Comparison of ENCODE assay signal across 13 cellular contexts in genomic region chr14:22482782-22483553, GRCh38.
DNase-seq lines count a peak whose midpoint lies in the region; TF ChIP-seq lines count a peak whose summit lies in the region.
"Had no signal": no experiment of that assay in that cellular context is flagged by ENCODE, and none has a peak within 500 bp of the region (broad histone marks: within the 10 kb centered on the region; RNA-seq: fewer than 3 reads in every experiment).

No MANE protein-coding gene starts in this region.

- H3K79me2 ChIP-seq in OCI-LY3 (ENCODE audit: low read length) (no peaks in the 10 kb centered on the region), GM23248 (ENCODE audit: insufficient read depth) (no peaks in the 10 kb centered on the region)

- no peaks in the 10 kb centered on the region for H3K9me3 ChIP-seq in BLaER1 treated with 17β-estradiol and CSF1 and Interleukin-3, amounts not matched to agents 10 nM and 100 nM (replicated peaks in 1 of 11)
- no peaks in the 10 kb centered on the region for H3K9me3 ChIP-seq in OCI-LY3 (ENCODE audit: insufficient read depth, low read length)
- no peaks in the 10 kb centered on the region for H3K9me3 ChIP-seq in GM23248 (ENCODE audit: low read depth)
- H3K9me3 ChIP-seq: neutrophil, sigmoid colon had no signal

- H3F3A ChIP-seq in GM23248 (ENCODE audit: insufficient read depth): no peaks in the 10 kb centered on the region

- H3K27me3 ChIP-seq in BLaER1 treated with 17β-estradiol and CSF1 and Interleukin-3, amounts not matched to agents 10 nM and 100 nM: no peaks in the 10 kb centered on the region
- H3K27me3 ChIP-seq in OCI-LY3 (ENCODE audit: low read depth, low read length) (no peaks in the 10 kb centered on the region), GM23248 (replicated peaks; ENCODE audit: insufficient read depth) (peaks cover 32% of the 10 kb centered on the region)
- H3K27me3 ChIP-seq: neutrophil, sigmoid colon had no signal

- DNase-seq in cerebellar cortex (ENCODE audit: low spot score) (peak; percentile 61), NCI-H510A (lab: John Stamatoyannopoulos, UW) (no peak), GM23248 (no peak), NCI-H2171 treated with DMSO at 0.1 percent for 48 hours (lab: John Stamatoyannopoulos, UW) (no peak), NCI-H510A treated with DMSO at 0.1 percent for 48 hours (lab: John Stamatoyannopoulos, UW) (no peak)
- DNase-seq: anterior cingulate cortex, H9, MM.1S, sigmoid colon had no signal

- H3K4me1 ChIP-seq in BLaER1 treated with 17β-estradiol and CSF1 and Interleukin-3, amounts not matched to agents 10 nM and 100 nM: peaks cover 85 to 100% (median 97%) of the 10 kb centered on the region in 10 experiments
- H3K4me1 ChIP-seq in OCI-LY3 (ENCODE audit: low read length): peaks cover 97% of the 10 kb centered on the region
- peaks cover 22% of the 10 kb centered on the region for H3K4me1 ChIP-seq in GM23248 (ENCODE audit: insufficient read depth)

- TF ChIP-seq CTCF in OCI-LY3 (IDR thresholded peaks at IDR 0.05; ENCODE audit: low read depth, low read length): no peak

- H4K20me1 ChIP-seq in BLaER1 treated with 17β-estradiol and CSF1 and Interleukin-3, amounts not matched to agents 10 nM and 100 nM: peaks cover 0 to 28% (median 0%) of the 10 kb centered on the region in 11 experiments; a peak in 3 of 22 replicates
- H4K20me1 ChIP-seq in OCI-LY3 (ENCODE audit: insufficient read depth, low read length) (no peaks in the 10 kb centered on the region), GM23248 (ENCODE audit: insufficient read depth) (no peaks in the 10 kb centered on the region)

- H3K9ac ChIP-seq in BLaER1 treated with 17β-estradiol and CSF1 and Interleukin-3, amounts not matched to agents 10 nM and 100 nM: peak overlapping the region in 9 of 11 experiments; percentile 49 to 92 (median 82); a peak in 18 of 22 replicates
- H3K9ac ChIP-seq in OCI-LY3 (ENCODE audit: low read length) (no peak overlapping the region), GM23248 (no peak overlapping the region)

- no peaks in the 10 kb centered on the region for H3K9me2 ChIP-seq in GM23248 (ENCODE audit: insufficient read depth)

- in situ Hi-C loops in GM23248 (cut with MboI): no loop called here

- H3K4me2 ChIP-seq in BLaER1 treated with 17β-estradiol and CSF1 and Interleukin-3, amounts not matched to agents 10 nM and 100 nM: peak overlapping the region; percentile 66 to 92 (median 81); a peak in 21 of 22 replicates
- H3K4me2 ChIP-seq in OCI-LY3 (ENCODE audit: low read length) (no peak overlapping the region; the same call in 1 of the 2 replicates), GM23248 (ENCODE audit: unreplicated experiment) (no peak overlapping the region)

- H3K4me3 ChIP-seq in BLaER1 treated with 17β-estradiol and CSF1 and Interleukin-3, amounts not matched to agents 10 nM and 100 nM: peak overlapping the region in 9 of 10 experiments; percentile 10 to 74 (median 57); a peak in 15 of 20 replicates
- H3K4me3 ChIP-seq in GM08714 (ENCODE audit: low read length) (peak overlapping the region; percentile 47), OCI-LY3 (ENCODE audit: low read length) (no peak overlapping the region), GM23248 (no peak overlapping the region)
- H3K4me3 ChIP-seq: sigmoid colon had no signal

- WGBS in GM23248 (ENCODE audit: low coverage in 1 of 2, low lambda C conversion rate in 2 of 2, missing lambda C conversion rate in 2 of 2), 2 experiments: 85 to 91% methylated on average over 6 of the region's 6 CpGs

- H3K27ac ChIP-seq in BLaER1 treated with 17β-estradiol and CSF1 and Interleukin-3, amounts not matched to agents 10 nM and 100 nM: peak overlapping the region in 10 of 11 experiments; percentile 42 to 98 (median 89); a peak in 18 of 22 replicates
- peak overlapping the region; percentile 26; the same call in 1 of the 2 replicates for H3K27ac ChIP-seq in OCI-LY3 (ENCODE audit: low read length)
- no peak overlapping the region for H3K27ac ChIP-seq in GM23248
- H3K27ac ChIP-seq: neutrophil had no signal

- peaks cover 0 to 45% (median 0%) of the 10 kb centered on the region in 11 experiments; a peak in 2 of 22 replicates for H3K36me3 ChIP-seq in BLaER1 treated with 17β-estradiol and CSF1 and Interleukin-3, amounts not matched to agents 10 nM and 100 nM
- H3K36me3 ChIP-seq in OCI-LY3 (replicated peaks; ENCODE audit: low read depth, low read length): no peaks in the 10 kb centered on the region
- no peaks in the 10 kb centered on the region for H3K36me3 ChIP-seq in GM23248 (ENCODE audit: low read depth)
- H3K36me3 ChIP-seq: neutrophil, sigmoid colon had no signal

- H2AFZ ChIP-seq in OCI-LY3 (ENCODE audit: low read depth, low read length) (no peak overlapping the region), GM23248 (no peak overlapping the region)

Comparison
In these comparisons a context has a peak if more than half of its experiments do, and no peak if none do; other contexts are left out.
1. H3K4me2 ChIP-seq: peak in BLaER1 treated with 17β-estradiol and CSF1 and Interleukin-3, amounts not matched to agents 10 nM and 100 nM (11 of 11); none in OCI-LY3 (single experiment) and GM23248 (single experiment).
2. H3K4me3 ChIP-seq: peak in BLaER1 treated with 17β-estradiol and CSF1 and Interleukin-3, amounts not matched to agents 10 nM and 100 nM (9 of 10) and GM08714 (single experiment); none in OCI-LY3 (single experiment) and GM23248 (single experiment).
3. H3K9ac ChIP-seq: peak in BLaER1 treated with 17β-estradiol and CSF1 and Interleukin-3, amounts not matched to agents 10 nM and 100 nM (9 of 11); none in OCI-LY3 (single experiment) and GM23248 (single experiment).